In genomic region chr1:78688701-78689100, GRCh38 we compare ENCODE assay signal across 9 cellular contexts. TPM values are rescaled to one million over a fixed set of nuclear protein-coding genes. Genes with fewer than 3 reads are reported as not detected.
DNase-seq lines count a peak whose midpoint lies in the region; ATAC-seq, FAIRE-seq and TF ChIP-seq lines count a peak whose summit lies in the region.
"Had no signal": no experiment of that assay in that cellular context is flagged by ENCODE, and none has a peak within 500 bp of the region (broad histone marks: within the 10 kb centered on the region; RNA-seq: fewer than 3 reads in every experiment).

No MANE protein-coding gene starts in this region.

- H3K4me3 Mint-ChIP-seq in activated T-cell treated with anti-CD3 and anti-CD28 coated beads, Interleukin-2, amount 50 U/mL, for 24 hours: no peak overlapping the region

- no peaks in the 10 kb centered on the region for H4K20me1 ChIP-seq in endothelial cell of umbilical vein (replicated peaks; ENCODE audit: control insufficient read depth, extremely low read depth, insufficient read depth, low read length)

- H3K27ac ChIP-seq in endothelial cell of umbilical vein (ENCODE audit: insufficient read depth, low read depth, low read length): no peak overlapping the region
- H3K27ac ChIP-seq: parathyroid adenoma had no signal

- H3K9me1 ChIP-seq in endothelial cell of umbilical vein (replicated peaks; ENCODE audit: control insufficient read depth, extremely low read depth, insufficient read depth, low read length): no peaks in the 10 kb centered on the region

- peak; percentile 8 for DNase-seq in G401 (ENCODE audit: low spot score)
- peak; percentile 63 for DNase-seq in NCI-H446 treated with DMSO at 0.1 percent for 48 hours (lab: John Stamatoyannopoulos, UW)
- peak; percentile 56 for DNase-seq in endothelial cell of umbilical vein (ENCODE audit: low read depth, low spot score)
- DNase-seq in pons (ENCODE audit: low spot score): peak; percentile 31
- no peak for DNase-seq in NCI-H2171 treated with DMSO at 0.1 percent for 48 hours (lab: John Stamatoyannopoulos, UW)
- DNase-seq in OCI-M2 (lab: John Stamatoyannopoulos, UW; ENCODE audit: unreplicated experiment): no peak
- DNase-seq in activated T-cell treated with anti-CD3 and anti-CD28 coated beads, Interleukin-2, amount 50 U/mL, for 24 hours: no peak

- peak; percentile 65 for FAIRE-seq in endothelial cell of umbilical vein (lab: Jason Lieb, UNC)

- H3K4me2 ChIP-seq in endothelial cell of umbilical vein (ENCODE audit: insufficient read depth, low read length): no peak overlapping the region

- BruUV-seq in endothelial cell of umbilical vein (replicated peaks; lab: Mats Ljungman, UMichigan): no TSS peak

- no peaks in the 10 kb centered on the region for H3K27me3 ChIP-seq in endothelial cell of umbilical vein (ENCODE audit: control insufficient read depth in 2 of 2, insufficient read depth in 2 of 2, low read length in 2 of 2)

- ATAC-seq in GM19351 (IDR thresholded peaks at IDR 0.05; ENCODE audit: unreplicated experiment): no peak

- H3K9me3 Mint-ChIP-seq in activated T-cell treated with anti-CD3 and anti-CD28 coated beads, Interleukin-2, amount 50 U/mL, for 24 hours: no peaks in the 10 kb centered on the region

- TF ChIP-seq POLR2A in endothelial cell of umbilical vein (IDR thresholded peaks at IDR 0.05; ENCODE audit: low read depth, low read length): no peak

- H3K4me1 ChIP-seq in endothelial cell of umbilical vein (ENCODE audit: control insufficient read depth, extremely low read depth, insufficient read depth, low read length): peaks cover 2% of the 10 kb centered on the region
- H3K4me1 ChIP-seq: parathyroid adenoma had no signal

- H3K36me3 ChIP-seq in endothelial cell of umbilical vein (ENCODE audit: control insufficient read depth in 2 of 2, extremely low read depth in 1 of 2, insufficient read depth in 2 of 2, low read length in 2 of 2): no peaks in the 10 kb centered on the region

- peak overlapping the region; percentile 70 for H2AFZ ChIP-seq in endothelial cell of umbilical vein (ENCODE audit: low read depth, low read length)
- H2AFZ ChIP-seq: parathyroid adenoma had no signal

- no peak overlapping the region for H3K9ac ChIP-seq in endothelial cell of umbilical vein (replicated peaks; ENCODE audit: extremely low read depth, insufficient read depth, low read length)
- H3K9ac ChIP-seq: parathyroid adenoma had no signal

- TF ChIP-seq CTCF in endothelial cell of umbilical vein (IDR thresholded peaks at IDR 0.05; ENCODE audit: extremely low read depth in 1 of 2, insufficient read depth in 1 of 2, low read depth in 1 of 2, low read length in 2 of 2): no peak

- no peak overlapping the region for H3K27ac Mint-ChIP-seq in activated T-cell treated with anti-CD3 and anti-CD28 coated beads, Interleukin-2, amount 50 U/mL, for 24 hours

- in situ Hi-C loops in G401 (cut with HindIII; ENCODE audit: low sequenced_read_pairs): no loop called here

- POLR2A ChIA-PET in endothelial cell of umbilical vein (lab: Charles Lee): no interaction called here

- peaks cover 2% of the 10 kb centered on the region for H3K4me1 Mint-ChIP-seq in activated T-cell treated with anti-CD3 and anti-CD28 coated beads, Interleukin-2, amount 50 U/mL, for 24 hours (ENCODE audit: low read depth)

- intact Hi-C loops in endothelial cell of umbilical vein (cut with micrococcal nuclease): loop anchor here (2.0 to 5.0 kb wide), 2 partner anchors 144 to 664 kb away; no protein-coding TSS in a partner anchor

- CTCF ChIA-PET in endothelial cell of umbilical vein (lab: Charles Lee): interaction anchor here (0.7 to 2.1 kb wide), 8 partner anchors 16 to 665 kb away, joined by 3 to 38 read pairs (median 6); no protein-coding TSS in a partner anchor

- dilution Hi-C loops in endothelial cell of umbilical vein (cut with MboI; ENCODE audit: extremely low pct_ligation_motif_present, low sequenced_read_pairs): no loop called here

- H3K36me3 Mint-ChIP-seq in activated T-cell treated with anti-CD3 and anti-CD28 coated beads, Interleukin-2, amount 50 U/mL, for 24 hours (ENCODE audit: low read depth): no peaks in the 10 kb centered on the region

- no peaks in the 10 kb centered on the region for H3K79me2 ChIP-seq in endothelial cell of umbilical vein (ENCODE audit: control insufficient read depth, insufficient read depth, low read length)
- H3K79me2 ChIP-seq: parathyroid adenoma had no signal

- H3K4me3 ChIP-seq in endothelial cell of umbilical vein (replicated peaks in 1 of 3; ENCODE audit: insufficient read depth in 1 of 3, low read depth in 1 of 3, low read length in 3 of 3): no peak overlapping the region

- peaks cover 11% of the 10 kb centered on the region for H3K27me3 Mint-ChIP-seq in activated T-cell treated with anti-CD3 and anti-CD28 coated beads, Interleukin-2, amount 50 U/mL, for 24 hours

- no peaks in the 10 kb centered on the region for H3K9me3 ChIP-seq in endothelial cell of umbilical vein (replicated peaks; ENCODE audit: control insufficient read depth, insufficient read depth, low read length)

TF ChIP-seq in endothelial cell of umbilical vein, 7 proteins besides CTCF, POLR2A, EP300 and RAD21:
- TF ChIP-seq GATA2 (IDR thresholded peaks at IDR 0.05; ENCODE audit: insufficient read depth, insufficient read length, low read depth, low read length) (no peak), MAX (IDR thresholded peaks at IDR 0.05; ENCODE audit: insufficient read depth, insufficient read length) (no peak), JUN (IDR thresholded peaks at IDR 0.05; ENCODE audit: borderline replicate concordance, insufficient read depth, insufficient read length, low read depth) (no peak), FOS (IDR thresholded peaks at IDR 0.05; ENCODE audit: borderline replicate concordance, insufficient read depth, low read length) (no peak), POLR2AphosphoS5 (IDR thresholded peaks at IDR 0.05; ENCODE audit: insufficient read depth, low read depth, low read length) (no peak), MYC (IDR thresholded peaks at IDR 0.05; ENCODE audit: low read depth, low read length) (no peak), EZH2 (IDR thresholded peaks at IDR 0.05; ENCODE audit: borderline replicate concordance, low read depth, low read length, severe bottlenecking) (no peak)

RNA-seq across cellular contexts. Expression of gene IFI44, which starts 39.1 kb away (rescaled TPM):
- total RNA-seq in G401 (2014; rRNA removed; shearing (Covaris generic)): not detected in 2 replicates
- 9.6 and 11.8 TPM in 2 replicates for total RNA-seq in endothelial cell of umbilical vein
- 10.1 and 12.3 TPM in 2 replicates for polyA plus RNA-seq in endothelial cell of umbilical vein
- polyA plus RNA-seq in endothelial cell of umbilical vein (2011; cell fraction: cytosol; rRNA removed): 14.2 and 16.1 TPM in 2 replicates
- polyA plus RNA-seq in endothelial cell of umbilical vein (2011; cell fraction: nucleus; rRNA removed): 45.8 and 48.3 TPM in 2 replicates
- 17.1 and 29.7 TPM in 2 replicates for polyA plus RNA-seq in endothelial cell of umbilical vein (2012)
- 20.1 and 21.7 TPM in 2 replicates for polyA minus RNA-seq in endothelial cell of umbilical vein
- polyA minus RNA-seq in endothelial cell of umbilical vein (2011; cell fraction: cytosol; rRNA and poly(A)+ RNA removed): 0.92 TPM
- polyA minus RNA-seq in endothelial cell of umbilical vein (2011; cell fraction: nucleus; rRNA and poly(A)+ RNA removed): 24.0 and 30.1 TPM in 2 replicates

Comparison
In these comparisons a context has a peak if more than half of its experiments do, and no peak if none do; other contexts are left out.
1. DNase-seq: peak in G401 (single experiment), NCI-H446 treated with DMSO at 0.1 percent for 48 hours (single experiment), endothelial cell of umbilical vein (single experiment) and pons (single experiment); none in NCI-H2171 treated with DMSO at 0.1 percent for 48 hours (single experiment), OCI-M2 (single experiment) and activated T-cell treated with anti-CD3 and anti-CD28 coated beads, Interleukin-2, amount 50 U/mL, for 24 hours (single experiment).
2. RNA of gene IFI44, which starts 39.1 kb away (total RNA-seq): 9.6 to 11.8 TPM in endothelial cell of umbilical vein; not detected in G401; every median in the first group is over 10 times any median in the second.